ENCODE assay signal across 8 cellular contexts in the genomic region with DNA sequence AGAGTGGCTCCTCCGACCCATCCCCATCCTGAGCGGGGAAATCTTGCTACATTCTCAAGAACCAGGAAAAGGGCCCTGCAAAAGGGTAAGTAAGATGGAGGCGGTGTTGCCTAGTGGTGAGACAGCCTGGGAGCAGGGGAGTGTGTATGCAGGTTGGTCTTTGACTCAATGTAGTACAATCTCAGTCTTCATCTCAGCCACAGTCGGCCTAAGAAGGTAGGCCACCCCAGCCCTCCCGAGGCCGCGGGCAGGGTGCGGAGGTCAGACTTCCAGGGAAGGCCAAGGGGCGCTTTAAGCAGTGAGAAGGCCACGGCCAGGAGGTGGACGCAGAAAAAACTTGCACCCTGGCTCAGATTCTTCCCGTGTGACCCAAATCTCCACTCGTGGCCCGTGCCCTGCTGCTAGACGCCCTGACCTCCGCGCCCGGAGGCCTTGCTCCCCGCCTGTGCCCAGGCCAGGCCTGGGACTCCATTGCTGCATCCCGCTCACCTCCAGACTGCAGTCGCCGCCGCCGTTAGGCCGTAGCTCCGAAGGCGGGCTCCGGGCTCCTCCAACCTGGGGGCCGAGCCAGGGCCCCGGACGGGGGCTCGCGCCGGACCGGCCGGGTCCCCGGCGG. TPM values are rescaled to one million over a fixed set of nuclear protein-coding genes. Genes with fewer than 3 reads are reported as not detected.
DNase-seq lines count a peak whose midpoint lies in the region; ATAC-seq and TF ChIP-seq lines count a peak whose summit lies in the region.

No MANE protein-coding gene starts in this region.

- H3K36me3 Mint-ChIP-seq in nephron (ENCODE audit: low read depth): peaks cover 21% of the 10 kb centered on the region

- no peak for TF ChIP-seq POLR2A in erythroblast (IDR thresholded peaks at IDR 0.05; ENCODE audit: low read length)

- peaks cover 23% of the 10 kb centered on the region for H3K4me1 Mint-ChIP-seq in nephron

- peak overlapping the region; percentile 74 for H3K27ac ChIP-seq in SU-DHL-6 (ENCODE audit: low read depth, low read length)

- ATAC-seq in GM19328 (IDR thresholded peaks at IDR 0.05; ENCODE audit: unreplicated experiment) (peak; percentile 33), HG03432 (IDR thresholded peaks at IDR 0.05; ENCODE audit: unreplicated experiment) (peak; percentile 26), HG03460 (IDR thresholded peaks at IDR 0.05; ENCODE audit: unreplicated experiment) (no peak)

- no peaks in the 10 kb centered on the region for H3K27me3 Mint-ChIP-seq in nephron (ENCODE audit: low read depth)

- TF ChIP-seq CTCF in SU-DHL-6 (IDR thresholded peaks at IDR 0.05; ENCODE audit: insufficient read depth, low read length, poor library complexity, severe bottlenecking) (no peak), nephron (IDR thresholded peaks at IDR 0.05; ENCODE audit: unreplicated experiment in 3 of 3) (no peak)

- peak overlapping the region; percentile 4 to 66 (median 47) for H3K27ac Mint-ChIP-seq in nephron

- H3K9me2 ChIP-seq in SU-DHL-6 (replicated peaks; ENCODE audit: insufficient read depth, low read length): no peaks in the 10 kb centered on the region

- peak overlapping the region; percentile 81 to 84 (median 83) for H3K4me3 Mint-ChIP-seq in nephron

- H3K79me2 ChIP-seq in SU-DHL-6 (ENCODE audit: insufficient read depth, low read length): peaks cover 83% of the 10 kb centered on the region

- peaks cover 16% of the 10 kb centered on the region for H3K36me3 ChIP-seq in SU-DHL-6 (ENCODE audit: low read length)

- H3K9ac ChIP-seq in SU-DHL-6 (ENCODE audit: low read length): peak overlapping the region; percentile 94

- no peaks in the 10 kb centered on the region for H3F3A ChIP-seq in SU-DHL-6 (ENCODE audit: insufficient read depth)

- H4K20me1 ChIP-seq in SU-DHL-6 (ENCODE audit: low read depth, low read length): no peaks in the 10 kb centered on the region

- no peaks in the 10 kb centered on the region for H3K9me3 ChIP-seq in SU-DHL-6 (ENCODE audit: insufficient read depth, low read length)

- H3K27me3 ChIP-seq in SU-DHL-6 (ENCODE audit: low read length): no peaks in the 10 kb centered on the region

- peak overlapping the region; percentile 74 for H3K4me3 ChIP-seq in SU-DHL-6 (ENCODE audit: insufficient read depth, low read length, poor library complexity, severe bottlenecking)

- peak; percentile 93 for DNase-seq in DMS53 (lab: John Stamatoyannopoulos, UW)
- peak; percentile 82 to 87 for DNase-seq in erythroblast (lab: John Stamatoyannopoulos, UW)
- no peak for DNase-seq in cerebellum (ENCODE audit: low spot score)

- peak overlapping the region; percentile 17 for H2AFZ ChIP-seq in SU-DHL-6 (ENCODE audit: low read depth, low read length, severe bottlenecking)

- H3K4me2 ChIP-seq in SU-DHL-6 (ENCODE audit: low read depth, low read length, poor library complexity, severe bottlenecking): peak overlapping the region; percentile 100

- H3K9me3 Mint-ChIP-seq in nephron: no peaks in the 10 kb centered on the region

RNA-seq across cellular contexts. Expression of gene FOXM1, which starts 0.4 kb away (rescaled TPM):
- 6.3 TPM for total RNA-seq in cerebellum

RNA-seq across cellular contexts. Expression of gene RHNO1, which starts 0.5 kb away (rescaled TPM):
- 30.4 TPM for total RNA-seq in cerebellum

RNA-seq across cellular contexts. Expression of gene TULP3, which starts 14.2 kb away (rescaled TPM):
- 14.6 TPM for total RNA-seq in cerebellum

RNA-seq across cellular contexts. Expression of gene TEX52, which starts 19.7 kb away (rescaled TPM):
- total RNA-seq in cerebellum: not detected

RNA-seq across cellular contexts. Expression of gene NRIP2, which starts 41.7 kb away (rescaled TPM):
- 1.7 TPM for total RNA-seq in cerebellum
